14 cellular contexts compared by ENCODE assay signal in genomic region chr17:49574283-49574892, GRCh38. TPM values are rescaled to one million over a fixed set of nuclear protein-coding genes. Genes with fewer than 3 reads are reported as not detected.
A peak's percentile ranks its signal among the peaks of the same experiment; 100 is the strongest.
DNase-seq lines count a peak whose midpoint lies in the region; ATAC-seq and TF ChIP-seq lines count a peak whose summit lies in the region.
"Had no signal": no experiment of that assay in that cellular context is flagged by ENCODE, and none has a peak within 500 bp of the region (broad histone marks: within the 10 kb centered on the region; RNA-seq: fewer than 3 reads in every experiment).

No MANE protein-coding gene starts in this region.

- no peak for TF ChIP-seq POLR2A in heart left ventricle (IDR thresholded peaks at IDR 0.05)
- no peak for TF ChIP-seq POLR2A in esophagus muscularis mucosa (IDR thresholded peaks at IDR 0.05; ENCODE audit: low read depth)
- TF ChIP-seq POLR2A in uterus (IDR thresholded peaks at IDR 0.05): no peak

- H3K4me1 Mint-ChIP-seq in CD14-positive monocyte: peaks cover 13% of the 10 kb centered on the region

- no peak for TF ChIP-seq EP300 in esophagus muscularis mucosa (IDR thresholded peaks at IDR 0.05)

- peaks cover 67 to 89% (median 70%) of the 10 kb centered on the region in 3 donors for H3K27me3 Mint-ChIP-seq in CD14-positive monocyte (ENCODE audit: low read depth in 3 of 3)

- no peak for ATAC-seq in heart right ventricle
- ATAC-seq in heart left ventricle: no peak
- no peak for ATAC-seq in GM18909 (IDR thresholded peaks at IDR 0.05; ENCODE audit: poor library complexity, unreplicated experiment)
- no peak for ATAC-seq in GM21825 (IDR thresholded peaks at IDR 0.05; ENCODE audit: unreplicated experiment)

- H3K36me3 ChIP-seq in heart right ventricle (peaks cover 0 to 5% (median 0%) of the 10 kb centered on the region in 9 donors), heart left ventricle (no peaks in the 10 kb centered on the region), esophagus muscularis mucosa (peaks cover 0 to 3% (median 0%) of the 10 kb centered on the region in 4 donors), uterus (no peaks in the 10 kb centered on the region)

- H3K4me1 ChIP-seq in heart right ventricle (peaks cover 6 to 57% (median 30%) of the 10 kb centered on the region in 9 donors), heart left ventricle (peaks cover 4 to 55% (median 28%) of the 10 kb centered on the region in 12 donors), esophagus muscularis mucosa (peaks cover 31 to 72% (median 63%) of the 10 kb centered on the region in 4 donors), uterus (peaks cover 9 to 13% of the 10 kb centered on the region in 2 donors)

- no peaks in the 10 kb centered on the region for H3K36me3 Mint-ChIP-seq in CD14-positive monocyte

- peaks cover 1 to 15% (median 7%) of the 10 kb centered on the region in 7 donors for H3K9me3 Mint-ChIP-seq in CD14-positive monocyte

- no peak for DNase-seq in heart right ventricle
- no peak for DNase-seq in heart left ventricle
- no peak for DNase-seq in esophagus muscularis mucosa (ENCODE audit: extremely low spot score)
- DNase-seq in nucleus accumbens (lab: John Stamatoyannopoulos, UW): peak in 30 of 56 donors; percentile 13 to 64 (median 35)
- peak in 1 of 2 donors; percentile 47 for DNase-seq in uterus
- DNase-seq in CD14-positive monocyte (ENCODE audit: low spot score): no peak
- DNase-seq: activated CD8-positive, alpha-beta memory T cell treated with anti-CD3 and anti-CD28 coated beads for 24 hours; effector memory CD4-positive, alpha-beta T cell; kidney; NCI-H1417; retina had no signal

- peaks cover 0 to 41% (median 0%) of the 10 kb centered on the region in 7 donors for H3K27me3 ChIP-seq in heart right ventricle
- peaks cover 0 to 27% (median 0%) of the 10 kb centered on the region in 9 donors for H3K27me3 ChIP-seq in heart left ventricle
- H3K27me3 ChIP-seq in esophagus muscularis mucosa: no peaks in the 10 kb centered on the region
- H3K27me3 ChIP-seq in uterus: no peaks in the 10 kb centered on the region

- H3K27ac ChIP-seq in heart right ventricle (peak overlapping the region in 6 of 10 donors; percentile 35 to 73 (median 58)), heart left ventricle (peak overlapping the region in 5 of 12 donors; percentile 16 to 89 (median 41)), esophagus muscularis mucosa (replicated peaks in 1 of 4) (peak overlapping the region; percentile 84 to 91 (median 88)), uterus (peak overlapping the region; percentile 93)
- H3K27ac ChIP-seq: KMS-11 had no signal

- peak overlapping the region in 1 of 2 donors; percentile 81 for H3K4me3 Mint-ChIP-seq in CD14-positive monocyte

- 61 to 62% methylated on average over 13 of the region's 13 CpGs for WGBS in heart right ventricle, 2 donors
- 64 to 78% (median 72%) methylated on average over 11 to 13 of the region's 13 CpGs for WGBS in heart left ventricle, 4 donors
- WGBS in esophagus muscularis mucosa: 79% methylated on average over 5 of the region's 13 CpGs

- intact Hi-C loops in heart right ventricle (cut with DNase I): loop anchor here in 9 of 10 donors (5.0 to 10.0 kb wide), 8 partner anchors 103 to 423 kb away; partner anchors contain the start of genes DLX3 (in 2 of the 9), KAT7 (in 1 of the 9) and SPOP (in 1 of the 9)
- intact Hi-C loops in heart left ventricle (cut with DNase I): loop anchor here in 6 of 10 donors (1.0 to 10.0 kb wide), 8 partner anchors 43 to 510 kb away; partner anchors contain the start of gene KAT7 (in 2 of the 6)
- intact Hi-C loops in esophagus muscularis mucosa (cut with DNase I): loop anchor here (5.0 to 10.0 kb wide), 3 partner anchors 208 to 420 kb away; partner anchors contain the start of genes DLX3 and TAC4
- intact Hi-C loops in uterus (cut with DNase I; ENCODE audit: low total_unique reads): loop anchor here (10.0 kb wide), 1 partner anchor 200 kb away; no protein-coding TSS in a partner anchor
- intact Hi-C loops in CD14-positive monocyte (cut with micrococcal nuclease): loop anchor here (5.0 to 10.0 kb wide), 3 partner anchors 203 to 420 kb away; partner anchors contain the start of gene DLX3 (in 1 of the 2)

- H3K9me3 ChIP-seq in heart right ventricle (no peaks in the 10 kb centered on the region), heart left ventricle (no peaks in the 10 kb centered on the region), esophagus muscularis mucosa (no peaks in the 10 kb centered on the region), uterus (no peaks in the 10 kb centered on the region)

- H3K27ac Mint-ChIP-seq in CD14-positive monocyte: no peak overlapping the region

- TF ChIP-seq CTCF in heart right ventricle (IDR thresholded peaks at IDR 0.05) (no peak), heart left ventricle (IDR thresholded peaks at IDR 0.05) (no peak), esophagus muscularis mucosa (IDR thresholded peaks at IDR 0.05) (no peak), uterus (IDR thresholded peaks at IDR 0.05) (no peak), CD14-positive monocyte (IDR thresholded peaks at IDR 0.05) (no peak)

- H3K4me3 ChIP-seq in heart right ventricle: no peak overlapping the region
- no peak overlapping the region for H3K4me3 ChIP-seq in heart left ventricle
- no peak overlapping the region for H3K4me3 ChIP-seq in esophagus muscularis mucosa
- no peak overlapping the region for H3K4me3 ChIP-seq in uterus

RNA-seq across cellular contexts. Expression of gene NXPH3, which starts 1.3 kb away (rescaled TPM):
- total RNA-seq in heart right ventricle: 1 to 10 TPM; 2.2 to 4.4 (median 3.2) TPM
- polyA plus RNA-seq in heart right ventricle: 1 to 10 TPM; 2.3 to 5.9 TPM
- 1 to 10 TPM; 2.5 to 6.8 (median 4.5) TPM for total RNA-seq in heart left ventricle
- 1 to 10 TPM; 4.0 to 7.9 TPM for polyA plus RNA-seq in heart left ventricle
- total RNA-seq in esophagus muscularis mucosa: 10 to 100 TPM; 12.6 to 37.8 (median 21.2) TPM
- 10 to 100 TPM in 2 of 4 donors, 1 to 10 TPM in 2; 5.8 to 24.3 (median 9.0) TPM for total RNA-seq in uterus
- polyA plus RNA-seq in CD14-positive monocyte: not detected

Comparison
In these comparisons a context has a peak if more than half of its experiments do, and no peak if none do; other contexts are left out.
1. DNase-seq: peak in nucleus accumbens (30 of 56); none in heart right ventricle (0 of 2), heart left ventricle (0 of 5), esophagus muscularis mucosa (single experiment) and CD14-positive monocyte (single experiment).